Comparison of ENCODE assay signal across 22 cellular contexts in the genomic region with DNA sequence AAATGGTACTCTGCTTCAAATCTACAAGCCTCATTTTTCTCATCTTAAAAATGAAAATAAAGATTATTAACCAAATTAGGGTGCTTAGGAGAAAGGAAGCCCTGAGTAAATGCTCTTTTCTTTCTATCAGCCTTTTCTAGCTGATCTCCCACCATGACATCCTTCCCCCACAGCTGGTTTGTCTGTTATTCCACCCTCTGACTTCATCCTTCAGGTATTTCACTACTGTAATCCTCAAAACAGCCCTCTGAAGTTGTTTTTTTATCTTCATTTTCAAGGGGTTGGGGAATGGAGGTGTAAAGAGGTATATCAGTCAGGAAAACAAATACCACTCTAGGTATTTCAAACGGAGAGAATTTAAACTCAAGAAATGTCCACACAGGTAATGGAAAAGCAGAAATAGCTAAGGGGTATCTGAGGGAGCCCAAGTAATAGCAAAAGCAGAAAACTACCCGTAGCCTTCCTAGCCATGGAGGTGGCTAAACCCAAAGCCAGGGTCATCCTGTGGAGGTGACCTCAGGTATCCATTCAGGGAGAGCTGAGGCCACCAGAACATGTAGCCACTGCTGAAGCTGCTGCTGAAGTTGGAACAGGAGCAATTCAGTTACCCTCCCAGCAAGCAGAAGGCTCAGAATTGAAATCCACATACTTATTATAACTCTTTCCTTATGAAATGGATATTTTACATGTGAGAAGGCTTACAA.
DNase-seq lines count a peak whose midpoint lies in the region; ATAC-seq and TF ChIP-seq lines count a peak whose summit lies in the region.
"Had no signal": no experiment of that assay in that cellular context is flagged by ENCODE, and none has a peak within 500 bp of the region (broad histone marks: within the 10 kb centered on the region; RNA-seq: fewer than 3 reads in every experiment).

No MANE protein-coding gene starts in this region.

- no peaks in the 10 kb centered on the region for H3K9me3 Mint-ChIP-seq in GM23338
- no peaks in the 10 kb centered on the region for H3K9me3 Mint-ChIP-seq in WTC11
- H3K9me3 Mint-ChIP-seq in neural progenitor cell: no peaks in the 10 kb centered on the region
- no peaks in the 10 kb centered on the region for H3K9me3 Mint-ChIP-seq in stimulated activated memory B cell treated with anti-CD40 and anti-IgM and Interleukin-4, amounts not matched to agents 10 μg/mL and 1 μg/mL and 100 μg/mL, for 72 hours
- H3K9me3 Mint-ChIP-seq: activated naive CD8-positive, alpha-beta T cell treated with anti-CD3 and anti-CD28 coated beads, Interleukin-2, amount 10 ng/mL, durations not matched to agents 7 days and 5 days; activated T-cell treated with anti-CD3 and anti-CD28 coated beads, Interleukin-2, amount 50 U/mL, for 24 hours had no signal

- H3K27me3 Mint-ChIP-seq in GM23338 (ENCODE audit: insufficient read depth, low read depth, poor library complexity) (no peaks in the 10 kb centered on the region), WTC11 (ENCODE audit: low read depth) (no peaks in the 10 kb centered on the region), neural progenitor cell (ENCODE audit: insufficient read depth, low read depth) (peaks cover under 1% of the 10 kb centered on the region)
- H3K27me3 Mint-ChIP-seq in stimulated activated memory B cell treated with anti-CD40 and anti-IgM and Interleukin-4, amounts not matched to agents 10 μg/mL and 1 μg/mL and 100 μg/mL, for 72 hours: no peaks in the 10 kb centered on the region
- H3K27me3 Mint-ChIP-seq: activated naive CD8-positive, alpha-beta T cell treated with anti-CD3 and anti-CD28 coated beads, Interleukin-2, amount 10 ng/mL, durations not matched to agents 7 days and 5 days; activated T-cell treated with anti-CD3 and anti-CD28 coated beads, Interleukin-2, amount 50 U/mL, for 24 hours had no signal

- peak; percentile 54 for ATAC-seq in GM23338
- ATAC-seq in WTC11: peak; percentile 81
- ATAC-seq in stimulated activated memory B cell treated with anti-CD40 and anti-IgM and Interleukin-4, amounts not matched to agents 10 μg/mL and 1 μg/mL and 100 μg/mL, for 72 hours: no peak
- ATAC-seq in GM19328 (IDR thresholded peaks at IDR 0.05; ENCODE audit: unreplicated experiment): no peak
- ATAC-seq in HG03196 (IDR thresholded peaks at IDR 0.05; ENCODE audit: unreplicated experiment): no peak
- ATAC-seq: left colon, pancreas had no signal

- H3K4me2 ChIP-seq in GM23338: no peak overlapping the region
- H3K4me2 ChIP-seq in neural progenitor cell: no peak overlapping the region

- no peak for TF ChIP-seq CTCF in GM23338 (conservative IDR thresholded peaks at IDR 0.05; ENCODE audit: low read depth in 2 of 2)
- TF ChIP-seq CTCF in WTC11 (IDR thresholded peaks at IDR 0.05): no peak
- no peak for TF ChIP-seq CTCF in foreskin fibroblast (IDR thresholded peaks at IDR 0.05; ENCODE audit: low read depth, low read length)
- TF ChIP-seq CTCF in neural progenitor cell (IDR thresholded peaks at IDR 0.05): no peak

- H3K27me3 ChIP-seq in GM23338 (ENCODE audit: insufficient read depth) (no peaks in the 10 kb centered on the region), neural progenitor cell (no peaks in the 10 kb centered on the region)
- H3K27me3 ChIP-seq: pancreas, testis had no signal

- H3F3A ChIP-seq in GM23338 (replicated peaks; ENCODE audit: low read depth) (no peaks in the 10 kb centered on the region), neural progenitor cell (ENCODE audit: low read depth) (no peaks in the 10 kb centered on the region)

- H4K20me1 ChIP-seq in GM23338 (replicated peaks; ENCODE audit: insufficient read depth) (no peaks in the 10 kb centered on the region), neural progenitor cell (ENCODE audit: low read depth) (no peaks in the 10 kb centered on the region)

- H3K4me3 Mint-ChIP-seq in GM23338 (no peak overlapping the region; the same call in 2 of the 3 replicates), WTC11 (no peak overlapping the region), neural progenitor cell (no peak overlapping the region)
- no peak overlapping the region for H3K4me3 Mint-ChIP-seq in stimulated activated memory B cell treated with anti-CD40 and anti-IgM and Interleukin-4, amounts not matched to agents 10 μg/mL and 1 μg/mL and 100 μg/mL, for 72 hours
- H3K4me3 Mint-ChIP-seq: activated naive CD8-positive, alpha-beta T cell treated with anti-CD3 and anti-CD28 coated beads, Interleukin-2, amount 10 ng/mL, durations not matched to agents 7 days and 5 days; activated T-cell treated with anti-CD3 and anti-CD28 coated beads, Interleukin-2, amount 50 U/mL, for 24 hours had no signal

- H3K36me3 Mint-ChIP-seq in GM23338 (ENCODE audit: low read depth) (no peaks in the 10 kb centered on the region), WTC11 (no peaks in the 10 kb centered on the region), neural progenitor cell (no peaks in the 10 kb centered on the region)
- H3K36me3 Mint-ChIP-seq in stimulated activated memory B cell treated with anti-CD40 and anti-IgM and Interleukin-4, amounts not matched to agents 10 μg/mL and 1 μg/mL and 100 μg/mL, for 72 hours: no peaks in the 10 kb centered on the region
- H3K36me3 Mint-ChIP-seq: activated naive CD8-positive, alpha-beta T cell treated with anti-CD3 and anti-CD28 coated beads, Interleukin-2, amount 10 ng/mL, durations not matched to agents 7 days and 5 days had no signal

- CTCF ChIA-PET in WTC11 (lab: Charles Lee): interaction anchor here (1.9 kb wide), 1 partner anchor 14 kb away, joined by 4 read pairs; no protein-coding TSS in a partner anchor

- H3K4me1 Mint-ChIP-seq in GM23338 (peaks cover 20% of the 10 kb centered on the region), WTC11 (peaks cover 29% of the 10 kb centered on the region), neural progenitor cell (peaks cover 2% of the 10 kb centered on the region)
- H3K4me1 Mint-ChIP-seq in stimulated activated memory B cell treated with anti-CD40 and anti-IgM and Interleukin-4, amounts not matched to agents 10 μg/mL and 1 μg/mL and 100 μg/mL, for 72 hours: no peaks in the 10 kb centered on the region
- H3K4me1 Mint-ChIP-seq: activated naive CD8-positive, alpha-beta T cell treated with anti-CD3 and anti-CD28 coated beads, Interleukin-2, amount 10 ng/mL, durations not matched to agents 7 days and 5 days had no signal

- H3K27ac ChIP-seq in GM23338 (ENCODE audit: low read depth) (no peak overlapping the region), neural progenitor cell (no peak overlapping the region)
- H3K27ac ChIP-seq: pancreas, testis had no signal

- POLR2A ChIA-PET in WTC11 (lab: Charles Lee): no interaction called here

- H3K9ac ChIP-seq in neural progenitor cell: no peak overlapping the region

- H3K27ac Mint-ChIP-seq in GM23338 (peak overlapping the region; percentile 75), WTC11 (peak overlapping the region; percentile 48; the same call in 1 of the 2 replicates), neural progenitor cell (no peak overlapping the region)
- no peak overlapping the region for H3K27ac Mint-ChIP-seq in stimulated activated memory B cell treated with anti-CD40 and anti-IgM and Interleukin-4, amounts not matched to agents 10 μg/mL and 1 μg/mL and 100 μg/mL, for 72 hours
- H3K27ac Mint-ChIP-seq: activated naive CD8-positive, alpha-beta T cell treated with anti-CD3 and anti-CD28 coated beads, Interleukin-2, amount 10 ng/mL, durations not matched to agents 7 days and 5 days; activated T-cell treated with anti-CD3 and anti-CD28 coated beads, Interleukin-2, amount 50 U/mL, for 24 hours had no signal

- H3K4me3 ChIP-seq in GM23338 (no peak overlapping the region), foreskin fibroblast (ENCODE audit: low read depth in 1 of 2, low read length in 2 of 2) (no peak overlapping the region), neural progenitor cell (no peak overlapping the region)
- H3K4me3 ChIP-seq: HAP-1, pancreas, testis had no signal

- H2AFZ ChIP-seq in GM23338 (no peak overlapping the region), neural progenitor cell (replicated peaks) (peak overlapping the region; percentile 40)

- DNase-seq in GM23338 (ENCODE audit: low spot score): peak; percentile 45
- DNase-seq in WTC11 (ENCODE audit: low spot score): no peak
- DNase-seq in foreskin fibroblast: peak; percentile 41 to 78
- DNase-seq in neural progenitor cell (ENCODE audit: low spot score): no peak
- no peak for DNase-seq in NCI-H526 (lab: John Stamatoyannopoulos, UW)
- DNase-seq: activated CD4-positive, alpha-beta T cell treated with anti-CD3 and anti-CD28 coated beads, Interleukin-2, amount 50 U/mL, for 4 hours; activated naive CD8-positive, alpha-beta T cell treated with anti-CD3 and anti-CD28 coated beads, Interleukin-2, amount 10 ng/mL, durations not matched to agents 7 days and 5 days; activated T-cell treated with anti-CD3 and anti-CD28 coated beads, Interleukin-2, amount 50 U/mL, for 24 hours; AML-193; Calu3; left colon; MV-4-11; NCI-H748 treated with DMSO at 0.1 percent for 48 hours; pancreas; stimulated activated CD4-positive, alpha-beta T cell treated with anti-CD3 and anti-CD28 coated beads, Interleukin-4, amount 100 ng/mL, for 24 hours; stimulated activated CD8-positive, alpha-beta memory T cell treated with anti-CD3 and anti-CD28 coated beads, Interleukin-4, amount 100 ng/mL, for 48 hours; SW 1271; testis had no signal

- H3K9me3 ChIP-seq in neural progenitor cell (ENCODE audit: low read depth): no peaks in the 10 kb centered on the region
- H3K9me3 ChIP-seq: HAP-1, pancreas, testis had no signal

- H3K4me1 ChIP-seq in GM23338 (ENCODE audit: insufficient read depth) (peaks cover 14% of the 10 kb centered on the region), neural progenitor cell (peaks cover 11% of the 10 kb centered on the region)
- H3K4me1 ChIP-seq: pancreas, testis had no signal

- H3K9me2 ChIP-seq in GM23338 (ENCODE audit: insufficient read depth): 0 out of 2 replicates have a peak, but pooled peaks cover 4% of the 10 kb centered on the region

- H3K36me3 ChIP-seq in GM23338 (ENCODE audit: insufficient read depth) (no peaks in the 10 kb centered on the region), neural progenitor cell (no peaks in the 10 kb centered on the region)
- H3K36me3 ChIP-seq: HAP-1, pancreas had no signal

- H3K79me2 ChIP-seq in GM23338 (replicated peaks; ENCODE audit: insufficient read depth) (no peaks in the 10 kb centered on the region), neural progenitor cell (ENCODE audit: low read depth) (no peaks in the 10 kb centered on the region)

TF ChIP-seq in GM23338, 12 proteins besides CTCF, POLR2A, EP300 and RAD21 (continues in another document):
- no peak for TF ChIP-seq ZNF331 (CRISPR knock-in tag; IDR thresholded peaks at IDR 0.05; ENCODE audit: low read depth)
- no peak for TF ChIP-seq JUNB (IDR thresholded peaks at IDR 0.05; ENCODE audit: unreplicated experiment)

TF ChIP-seq in WTC11, 78 proteins besides CTCF, POLR2A, EP300 and RAD21 (continues in another document):
- no peak for TF ChIP-seq OVOL2 (CRISPR knock-in tag; IDR thresholded peaks at IDR 0.05; ENCODE audit: borderline replicate concordance)

Comparison
In these comparisons a context has a peak if more than half of its experiments do, and no peak if none do; other contexts are left out.
1. ATAC-seq: peak in GM23338 (single experiment) and WTC11 (single experiment); none in stimulated activated memory B cell treated with anti-CD40 and anti-IgM and Interleukin-4, amounts not matched to agents 10 μg/mL and 1 μg/mL and 100 μg/mL, for 72 hours (single experiment), GM19328 (single experiment) and HG03196 (single experiment).
2. DNase-seq: peak in GM23338 (single experiment) and foreskin fibroblast (2 of 2); none in WTC11 (single experiment), neural progenitor cell (single experiment) and NCI-H526 (0 of 2).
3. H3K27ac Mint-ChIP-seq: peak in GM23338 (single experiment) and WTC11 (single experiment); none in neural progenitor cell (single experiment) and stimulated activated memory B cell treated with anti-CD40 and anti-IgM and Interleukin-4, amounts not matched to agents 10 μg/mL and 1 μg/mL and 100 μg/mL, for 72 hours (single experiment).